ENCODE assay signal across 32 cellular contexts in genomic region chr22:45031629-45032403, GRCh38. TPM values are rescaled to one million over a fixed set of nuclear protein-coding genes. Genes with fewer than 3 reads are reported as not detected.
"Had no signal": no experiment of that assay in that cellular context is flagged by ENCODE, and none has a peak within 500 bp of the region (broad histone marks: within the 10 kb centered on the region; RNA-seq: fewer than 3 reads in every experiment).

No MANE protein-coding gene starts in this region.

- H3K27ac ChIP-seq: colonic mucosa, epithelial cell of prostate, esophagus muscularis mucosa, foreskin keratinocyte, heart right ventricle, prostate gland, right atrium auricular region, suprapubic skin, transverse colon, upper lobe of right lung, uterus had no signal

- DNase-seq: colonic mucosa; effector CD8-positive, alpha-beta T cell; endodermal cell; glutamatergic neuron; heart right ventricle; hippocampal formation; mesenchymal stem cell; midbrain; naive thymus-derived CD4-positive, alpha-beta T cell; nephron progenitor cell; nucleus accumbens; stimulated activated CD4-positive, alpha-beta T cell treated with anti-CD3 and anti-CD28 coated beads, Interleukin-12 subunit alpha, Interleukin-12 subunit beta, amount 100 ng/mL, for 4 hours; stimulated activated CD4-positive, alpha-beta T cell treated with anti-CD3 and anti-CD28 coated beads, Interleukin-1b, Interleukin-23, amount 100 ng/mL, for 48 hours; stimulated activated CD4-positive, alpha-beta T cell treated with anti-CD3 and anti-CD28 coated beads, Interleukin-4, amount 100 ng/mL, for 1 hour; stimulated activated CD8-positive, alpha-beta memory T cell treated with anti-CD3 and anti-CD28 coated beads, Interleukin-4, amount 100 ng/mL, for 48 hours; stimulated activated naive CD4-positive, alpha-beta T cell; stimulated activated naive CD8-positive, alpha-beta T cell treated with anti-CD3 and anti-CD28 coated beads, Interleukin-15, amount 100 ng/mL, for 72 hours; transverse colon; upper lobe of right lung; uterus had no signal

- H3K27me3 ChIP-seq: colonic mucosa, right atrium auricular region, uterus had no signal

- H3K4me3 ChIP-seq: colonic mucosa, esophagus muscularis mucosa, heart right ventricle, prostate gland, right atrium auricular region, smooth muscle cell, suprapubic skin, transverse colon, upper lobe of right lung, uterus had no signal

- H3K4me2 ChIP-seq: smooth muscle cell had no signal

- H3K4me1 ChIP-seq: colonic mucosa, foreskin keratinocyte, heart right ventricle, prostate gland, right atrium auricular region, suprapubic skin, transverse colon, upper lobe of right lung, uterus had no signal

- FAIRE-seq: keratinocyte had no signal

- H3K36me3 ChIP-seq: colonic mucosa, esophagus muscularis mucosa, heart right ventricle, prostate gland, right atrium auricular region, suprapubic skin, transverse colon, upper lobe of right lung, uterus had no signal

- H3K9me3 ChIP-seq: colonic mucosa, esophagus muscularis mucosa, heart right ventricle, prostate gland, right atrium auricular region, suprapubic skin, transverse colon, upper lobe of right lung, uterus had no signal

RNA-seq across cellular contexts. Expression of gene PHF21B, which starts 22.0 kb away (rescaled TPM):
- total RNA-seq: colonic mucosa; left lobe of liver; liver; lung microvascular endothelial cell; naive thymus-derived CD4-positive, alpha-beta T cell; suprapubic skin; transverse colon had no signal
- polyA plus RNA-seq: fibroblast of lung; keratinocyte; liver; naive thymus-derived CD4-positive, alpha-beta T cell had no signal
